Comparison of ENCODE assay signal across 11 cellular contexts in genomic region chr7:129110575-129111376, GRCh38. TPM values are rescaled to one million over a fixed set of nuclear protein-coding genes. Genes with fewer than 3 reads are reported as not detected.
DNase-seq lines count a peak whose midpoint lies in the region; FAIRE-seq and TF ChIP-seq lines count a peak whose summit lies in the region.
"Had no signal": no experiment of that assay in that cellular context is flagged by ENCODE, and none has a peak within 500 bp of the region (broad histone marks: within the 10 kb centered on the region; RNA-seq: fewer than 3 reads in every experiment).

No MANE protein-coding gene starts in this region.

- H3K36me3 Mint-ChIP-seq in HFFc6 (ENCODE audit: low read depth) = no peaks in the 10 kb centered on the region
- no peaks in the 10 kb centered on the region for H3K36me3 Mint-ChIP-seq in activated CD4-positive, alpha-beta memory T cell treated with anti-CD3 and anti-CD28 coated beads, Interleukin-2, amount 10 ng/mL, durations not matched to agents 7 days and 5 days (ENCODE audit: low read depth)
- H3K36me3 Mint-ChIP-seq in CD8-positive, alpha-beta memory T cell = no peaks in the 10 kb centered on the region

- peak overlapping the region; percentile 10 for H3K9ac ChIP-seq in iPS-18a (ENCODE audit: low read length)
- H3K9ac ChIP-seq: BLaER1 had no signal

- TF ChIP-seq POLR2A in H54 (IDR thresholded peaks at IDR 0.05; ENCODE audit: low read depth, low read length) = no peak

- no peak for FAIRE-seq in H54 (lab: Jason Lieb, UNC)

- H3K4me3 ChIP-seq in iPS-18a (ENCODE audit: low read length) = no peak overlapping the region
- no peak overlapping the region for H3K4me3 ChIP-seq in CD8-positive, alpha-beta memory T cell (ENCODE audit: low read length)
- H3K4me3 ChIP-seq: BLaER1 had no signal

- POLR2A ChIA-PET in activated CD4-positive, alpha-beta memory T cell treated with anti-CD3 and anti-CD28 coated beads, Interleukin-2, amount 10 ng/mL, durations not matched to agents 7 days and 5 days (lab: Charles Lee) = no interaction called here
- POLR2A ChIA-PET in CD8-positive, alpha-beta memory T cell (lab: Charles Lee) = no interaction called here

- no peaks in the 10 kb centered on the region for H3K9me3 ChIP-seq in iPS-18a (ENCODE audit: control insufficient read depth, low read depth, low read length)
- H3K9me3 ChIP-seq in CD8-positive, alpha-beta memory T cell (ENCODE audit: low read length) = no peaks in the 10 kb centered on the region

- DNase-seq in HFFc6 = peak; percentile 24
- peak; percentile 14 for DNase-seq in SW480 (ENCODE audit: low spot score)
- DNase-seq in activated CD4-positive, alpha-beta memory T cell treated with anti-CD3 and anti-CD28 coated beads, Interleukin-2, amount 10 ng/mL, durations not matched to agents 7 days and 5 days = no peak
- DNase-seq in CD8-positive, alpha-beta memory T cell = no peak
- DNase-seq in H54 (ENCODE audit: insufficient read length, low spot score) = no peak
- no peak for DNase-seq in amniotic stem cell (lab: John Stamatoyannopoulos, UW)
- DNase-seq: NCI-H446; stimulated activated CD8-positive, alpha-beta memory T cell treated with anti-CD3 and anti-CD28 coated beads, Interleukin-4, amount 100 ng/mL, for 48 hours had no signal

- peaks cover 6% of the 10 kb centered on the region for H3K4me1 ChIP-seq in iPS-18a (ENCODE audit: control insufficient read depth, low read depth, low read length)
- no peaks in the 10 kb centered on the region for H3K4me1 ChIP-seq in CD8-positive, alpha-beta memory T cell (ENCODE audit: insufficient read depth, low read length)
- H3K4me1 ChIP-seq: BLaER1 had no signal

- no peak overlapping the region for H3K27ac Mint-ChIP-seq in HFFc6
- no peak overlapping the region for H3K27ac Mint-ChIP-seq in activated CD4-positive, alpha-beta memory T cell treated with anti-CD3 and anti-CD28 coated beads, Interleukin-2, amount 10 ng/mL, durations not matched to agents 7 days and 5 days
- no peak overlapping the region for H3K27ac Mint-ChIP-seq in CD8-positive, alpha-beta memory T cell

- H3K27me3 ChIP-seq in iPS-18a (ENCODE audit: control insufficient read depth, insufficient read depth, low read length) = no peaks in the 10 kb centered on the region
- no peaks in the 10 kb centered on the region for H3K27me3 ChIP-seq in CD8-positive, alpha-beta memory T cell (ENCODE audit: insufficient read depth, low read length, poor library complexity, severe bottlenecking)
- H3K27me3 ChIP-seq: BLaER1 had no signal

- H3K4me3 Mint-ChIP-seq in HFFc6 = no peak overlapping the region
- H3K4me3 Mint-ChIP-seq in activated CD4-positive, alpha-beta memory T cell treated with anti-CD3 and anti-CD28 coated beads, Interleukin-2, amount 10 ng/mL, durations not matched to agents 7 days and 5 days = no peak overlapping the region
- no peak overlapping the region for H3K4me3 Mint-ChIP-seq in CD8-positive, alpha-beta memory T cell

- peak overlapping the region; percentile 44 for H3K27ac ChIP-seq in 22Rv1
- no peak overlapping the region for H3K27ac ChIP-seq in iPS-18a (ENCODE audit: low read length)
- no peak overlapping the region for H3K27ac ChIP-seq in CD8-positive, alpha-beta memory T cell (ENCODE audit: low read depth, low read length)
- H3K27ac ChIP-seq: BLaER1 had no signal

- H3K9me3 Mint-ChIP-seq in HFFc6 = 0 out of 2 replicates have a peak, but pooled peaks cover 4% of the 10 kb centered on the region
- peaks cover 2% of the 10 kb centered on the region for H3K9me3 Mint-ChIP-seq in activated CD4-positive, alpha-beta memory T cell treated with anti-CD3 and anti-CD28 coated beads, Interleukin-2, amount 10 ng/mL, durations not matched to agents 7 days and 5 days
- H3K9me3 Mint-ChIP-seq in CD8-positive, alpha-beta memory T cell = no peaks in the 10 kb centered on the region

- H3K36me3 ChIP-seq in iPS-18a (ENCODE audit: control insufficient read depth, low read depth, low read length) = no peaks in the 10 kb centered on the region
- H3K36me3 ChIP-seq in CD8-positive, alpha-beta memory T cell (ENCODE audit: insufficient read depth, low read length) = no peaks in the 10 kb centered on the region
- H3K36me3 ChIP-seq: BLaER1 had no signal

- no peak for TF ChIP-seq CTCF in 22Rv1 (IDR thresholded peaks at IDR 0.05)
- no peak for TF ChIP-seq CTCF in HFFc6 (IDR thresholded peaks at IDR 0.05)

- 0 out of 2 replicates have a peak, but pooled peaks cover 5% of the 10 kb centered on the region for H3K4me1 Mint-ChIP-seq in HFFc6 (ENCODE audit: low read depth)
- no peaks in the 10 kb centered on the region for H3K4me1 Mint-ChIP-seq in activated CD4-positive, alpha-beta memory T cell treated with anti-CD3 and anti-CD28 coated beads, Interleukin-2, amount 10 ng/mL, durations not matched to agents 7 days and 5 days
- no peaks in the 10 kb centered on the region for H3K4me1 Mint-ChIP-seq in CD8-positive, alpha-beta memory T cell

- H3K27me3 Mint-ChIP-seq in HFFc6 (ENCODE audit: insufficient read depth) = peaks cover 8% of the 10 kb centered on the region
- H3K27me3 Mint-ChIP-seq in activated CD4-positive, alpha-beta memory T cell treated with anti-CD3 and anti-CD28 coated beads, Interleukin-2, amount 10 ng/mL, durations not matched to agents 7 days and 5 days = peaks cover 13% of the 10 kb centered on the region
- H3K27me3 Mint-ChIP-seq in CD8-positive, alpha-beta memory T cell = peaks cover 2 to 20% of the 10 kb centered on the region in 2 donors

- CTCF ChIA-PET in activated CD4-positive, alpha-beta memory T cell treated with anti-CD3 and anti-CD28 coated beads, Interleukin-2, amount 10 ng/mL, durations not matched to agents 7 days and 5 days (lab: Charles Lee) = interaction anchor here (0.7 kb wide), 1 partner anchor 375 kb away, joined by 3 read pairs; no protein-coding TSS in a partner anchor
- CTCF ChIA-PET in CD8-positive, alpha-beta memory T cell (lab: Charles Lee) = interaction anchor here (2.4 kb wide), 1 partner anchor 19 kb away, joined by 8 read pairs; no protein-coding TSS in a partner anchor

RNA-seq across cellular contexts. Expression of gene TSPAN33, which starts 33.7 kb away (rescaled TPM):
- total RNA-seq in HFFc6 (2021; fragmentation: NEBNext Ultra II Directional; extraction: Animal tissue kit (Norgen Biotek cat#: 25700)) = under 1 TPM in 5 of 6 experiments, not detected in 1; 0.12 to 0.30 (median 0.19) TPM
- total RNA-seq in activated CD4-positive, alpha-beta memory T cell treated with anti-CD3 and anti-CD28 coated beads, Interleukin-2, amount 10 ng/mL, durations not matched to agents 7 days and 5 days = under 1 TPM; 0.48 to 0.86 TPM
- total RNA-seq in CD8-positive, alpha-beta memory T cell = 10 to 100 TPM; 23.2 to 23.6 TPM
- polyA plus RNA-seq in CD8-positive, alpha-beta memory T cell = 11.6 TPM

RNA-seq across cellular contexts. Expression of gene TNPO3, which starts 55.9 kb away (rescaled TPM):
- 10 to 100 TPM; 38.5 to 52.5 (median 45.0) TPM for total RNA-seq in HFFc6 (2021; fragmentation: NEBNext Ultra II Directional; extraction: Animal tissue kit (Norgen Biotek cat#: 25700))
- total RNA-seq in activated CD4-positive, alpha-beta memory T cell treated with anti-CD3 and anti-CD28 coated beads, Interleukin-2, amount 10 ng/mL, durations not matched to agents 7 days and 5 days = 10 to 100 TPM; 42.7 to 44.4 TPM
- 10 to 100 TPM; 80.5 to 82.1 TPM for total RNA-seq in CD8-positive, alpha-beta memory T cell
- 43.1 TPM for polyA plus RNA-seq in CD8-positive, alpha-beta memory T cell

Comparison
In these comparisons a context has a peak if more than half of its experiments do, and no peak if none do; other contexts are left out.
1. DNase-seq: peak in HFFc6 (single experiment) and SW480 (single experiment); none in activated CD4-positive, alpha-beta memory T cell treated with anti-CD3 and anti-CD28 coated beads, Interleukin-2, amount 10 ng/mL, durations not matched to agents 7 days and 5 days (single experiment), CD8-positive, alpha-beta memory T cell (0 of 5), H54 (single experiment) and amniotic stem cell (single experiment).
2. RNA of gene TSPAN33, which starts 33.7 kb away (total RNA-seq): 23.2 to 23.6 TPM in CD8-positive, alpha-beta memory T cell; 0.48 to 0.86 TPM in activated CD4-positive, alpha-beta memory T cell treated with anti-CD3 and anti-CD28 coated beads, Interleukin-2, amount 10 ng/mL, durations not matched to agents 7 days and 5 days and 0.12 to 0.30 TPM in HFFc6; every median in the first group is over 10 times any median in the second.